24 cellular contexts compared by ENCODE assay signal in genomic region chr1:8846263-8846662, GRCh38.
"Had no signal": no experiment of that assay in that cellular context is flagged by ENCODE, and none has a peak within 500 bp of the region (broad histone marks: within the 10 kb centered on the region; RNA-seq: fewer than 3 reads in every experiment).

No MANE protein-coding gene starts in this region.

- ATAC-seq: activated naive CD4-positive, alpha-beta T cell treated with anti-CD3 and anti-CD28 coated beads, Interleukin-2, amount 50 U/mL, for 72 hours; activated naive CD8-positive, alpha-beta T cell treated with anti-CD3 and anti-CD28 coated beads, Interleukin-2, amount 50 U/mL, for 24 hours; activated T-cell treated with anti-CD3 and anti-CD28 coated beads, Interleukin-2, amount 50 U/mL, for 4 hours; body of pancreas; T-helper 17 cell had no signal

- H2AFZ ChIP-seq: PC-9 had no signal

- H3K4me1 Mint-ChIP-seq: activated naive CD8-positive, alpha-beta T cell treated with anti-CD3 and anti-CD28 coated beads, Interleukin-2, amount 50 U/mL, for 24 hours; central memory CD8-positive, alpha-beta T cell; T-helper 17 cell had no signal

- H3K9me3 ChIP-seq: ascending aorta, body of pancreas, MG63 had no signal

- H3K4me3 ChIP-seq: ascending aorta, body of pancreas, MG63, PC-9 had no signal

- H3K4me3 Mint-ChIP-seq: activated B cell treated with CpG ODN at 0.5 μM for 24 hours; activated CD4-positive, alpha-beta T cell treated with anti-CD3 and anti-CD28 coated beads, Interleukin-2, amount 10 ng/mL, durations not matched to agents 24 days and 14 days; activated naive CD8-positive, alpha-beta T cell treated with anti-CD3 and anti-CD28 coated beads, Interleukin-2, amount 50 U/mL, for 24 hours; activated T-cell treated with anti-CD3 and anti-CD28 coated beads, Interleukin-2, amount 50 U/mL, for 4 hours; central memory CD8-positive, alpha-beta T cell; T-helper 17 cell had no signal

- H3K27ac ChIP-seq: ascending aorta, body of pancreas, PC-9 had no signal

- DNase-seq: activated B cell treated with CpG ODN at 0.5 μM for 24 hours; activated CD4-positive, alpha-beta T cell treated with anti-CD3 and anti-CD28 coated beads for 1 hour; activated CD4-positive, alpha-beta T cell treated with anti-CD3 and anti-CD28 coated beads, Interleukin-2, amount 10 ng/mL, durations not matched to agents 24 days and 14 days; activated CD4-positive, alpha-beta T cell treated with anti-CD3 and anti-CD28 coated beads, Interleukin-2, amount 50 U/mL, for 48 hours; activated CD8-positive, alpha-beta memory T cell treated with anti-CD3 and anti-CD28 coated beads for 24 hours; activated effector memory CD4-positive, alpha-beta T cell treated with anti-CD3 and anti-CD28 coated beads, Interleukin-2, amount 50 U/mL, for 16 hours; activated naive CD4-positive, alpha-beta T cell treated with Interleukin-2 at 50 U/mL for 16 hours; activated naive CD8-positive, alpha-beta T cell treated with anti-CD3 and anti-CD28 coated beads, Interleukin-2, amount 50 U/mL, for 24 hours; activated T-cell treated with anti-CD3 and anti-CD28 coated beads, Interleukin-2, amount 50 U/mL, for 4 hours; amniotic stem cell; body of pancreas; MG63; MV-4-11; NCI-H1105 treated with DMSO at 0.1 percent for 48 hours; NCI-H1436 treated with DMSO at 0.1 percent for 48 hours; NCI-H187; NCI-H510A treated with DMSO at 0.1 percent for 48 hours; PC-9; SIG-M5; T-helper 17 cell; T-helper 9 cell had no signal

- H3K4me2 ChIP-seq: PC-9 had no signal

- H3K27ac Mint-ChIP-seq: activated B cell treated with CpG ODN at 0.5 μM for 24 hours; activated CD4-positive, alpha-beta T cell treated with anti-CD3 and anti-CD28 coated beads, Interleukin-2, amount 10 ng/mL, durations not matched to agents 24 days and 14 days; activated naive CD4-positive, alpha-beta T cell treated with anti-CD3 and anti-CD28 coated beads, Interleukin-2, amount 50 U/mL, for 72 hours; activated naive CD8-positive, alpha-beta T cell treated with anti-CD3 and anti-CD28 coated beads, Interleukin-2, amount 50 U/mL, for 24 hours; T-helper 17 cell had no signal

- H3K36me3 ChIP-seq: ascending aorta, MG63 had no signal

- H3K9me3 Mint-ChIP-seq: activated B cell treated with CpG ODN at 0.5 μM for 24 hours; activated CD4-positive, alpha-beta T cell treated with anti-CD3 and anti-CD28 coated beads, Interleukin-2, amount 10 ng/mL, durations not matched to agents 24 days and 14 days; activated naive CD4-positive, alpha-beta T cell treated with anti-CD3 and anti-CD28 coated beads, Interleukin-2, amount 50 U/mL, for 72 hours; activated naive CD8-positive, alpha-beta T cell treated with anti-CD3 and anti-CD28 coated beads, Interleukin-2, amount 50 U/mL, for 24 hours; activated T-cell treated with anti-CD3 and anti-CD28 coated beads, Interleukin-2, amount 50 U/mL, for 4 hours; central memory CD8-positive, alpha-beta T cell had no signal

- H3K27me3 Mint-ChIP-seq: activated CD4-positive, alpha-beta T cell treated with anti-CD3 and anti-CD28 coated beads, Interleukin-2, amount 10 ng/mL, durations not matched to agents 24 days and 14 days; activated naive CD8-positive, alpha-beta T cell treated with anti-CD3 and anti-CD28 coated beads, Interleukin-2, amount 50 U/mL, for 24 hours had no signal

- H3K36me3 Mint-ChIP-seq: activated naive CD4-positive, alpha-beta T cell treated with anti-CD3 and anti-CD28 coated beads, Interleukin-2, amount 50 U/mL, for 72 hours had no signal

- H3K27me3 ChIP-seq: ascending aorta, body of pancreas, MG63 had no signal
